Comparison of ENCODE assay signal across 1 cellular context in the genomic region with DNA sequence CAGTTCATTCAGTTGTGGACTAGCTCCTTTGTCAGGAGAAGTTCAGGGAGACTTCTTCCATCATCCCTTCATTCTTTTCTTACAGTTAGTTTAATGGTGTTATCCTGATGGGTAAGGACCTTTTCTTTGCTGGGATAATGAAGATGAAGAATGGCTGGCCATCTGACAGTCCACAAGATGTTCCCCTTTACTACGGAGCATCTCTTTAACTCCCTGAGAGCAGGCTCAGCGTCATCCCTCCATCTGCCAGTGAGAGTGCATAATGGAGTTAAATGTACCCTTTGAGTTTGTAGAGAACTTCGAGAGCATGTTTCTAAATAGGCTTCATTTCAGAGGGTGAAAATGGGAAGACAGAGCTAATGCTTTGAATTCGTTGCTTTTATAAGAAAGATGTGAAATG.
TF ChIP-seq lines count a peak whose summit lies in the region.

No MANE protein-coding gene starts in this region.

TF ChIP-seq in HCT116, 20 proteins besides CTCF, POLR2A, EP300 and RAD21 (continued from another document):
- TF ChIP-seq, protein P1, sequence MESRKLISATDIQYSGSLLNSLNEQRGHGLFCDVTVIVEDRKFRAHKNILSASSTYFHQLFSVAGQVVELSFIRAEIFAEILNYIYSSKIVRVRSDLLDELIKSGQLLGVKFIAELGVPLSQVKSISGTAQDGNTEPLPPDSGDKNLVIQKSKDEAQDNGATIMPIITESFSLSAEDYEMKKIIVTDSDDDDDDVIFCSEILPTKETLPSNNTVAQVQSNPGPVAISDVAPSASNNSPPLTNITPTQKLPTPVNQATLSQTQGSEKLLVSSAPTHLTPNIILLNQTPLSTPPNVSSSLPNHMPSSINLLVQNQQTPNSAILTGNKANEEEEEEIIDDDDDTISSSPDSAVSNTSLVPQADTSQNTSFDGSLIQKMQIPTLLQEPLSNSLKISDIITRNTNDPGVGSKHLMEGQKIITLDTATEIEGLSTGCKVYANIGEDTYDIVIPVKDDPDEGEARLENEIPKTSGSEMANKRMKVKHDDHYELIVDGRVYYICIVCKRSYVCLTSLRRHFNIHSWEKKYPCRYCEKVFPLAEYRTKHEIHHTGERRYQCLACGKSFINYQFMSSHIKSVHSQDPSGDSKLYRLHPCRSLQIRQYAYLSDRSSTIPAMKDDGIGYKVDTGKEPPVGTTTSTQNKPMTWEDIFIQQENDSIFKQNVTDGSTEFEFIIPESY (IDR thresholded peaks at IDR 0.05; ENCODE audit: extremely low read depth, insufficient replicate concordance, low read length) = no peak
- no peak for TF ChIP-seq EGR1 (IDR thresholded peaks at IDR 0.05; ENCODE audit: low read depth)
- TF ChIP-seq SRF (IDR thresholded peaks at IDR 0.05; ENCODE audit: low read depth) = no peak
- no peak for TF ChIP-seq SIN3A (IDR thresholded peaks at IDR 0.05; ENCODE audit: low read depth)
- TF ChIP-seq EZH2phosphoT487 (IDR thresholded peaks at IDR 0.05; ENCODE audit: borderline replicate concordance) = no peak
- no peak for TF ChIP-seq JUND (IDR thresholded peaks at IDR 0.05)
- no peak for TF ChIP-seq TCF7L2 (IDR thresholded peaks at IDR 0.05; ENCODE audit: borderline replicate concordance, extremely low read depth, insufficient read depth, insufficient read length)
- TF ChIP-seq EZH2 (IDR thresholded peaks at IDR 0.05) = no peak
- TF ChIP-seq, protein P2, sequence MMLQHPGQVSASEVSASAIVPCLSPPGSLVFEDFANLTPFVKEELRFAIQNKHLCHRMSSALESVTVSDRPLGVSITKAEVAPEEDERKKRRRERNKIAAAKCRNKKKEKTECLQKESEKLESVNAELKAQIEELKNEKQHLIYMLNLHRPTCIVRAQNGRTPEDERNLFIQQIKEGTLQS (IDR thresholded peaks at IDR 0.05) = no peak
- no peak for TF ChIP-seq CBX3 (IDR thresholded peaks at IDR 0.05; ENCODE audit: low read depth)
- no peak for TF ChIP-seq ELF1 (IDR thresholded peaks at IDR 0.05; ENCODE audit: borderline replicate concordance, low read depth)
